Comparison of ENCODE assay signal across 7 cellular contexts in the genomic region with DNA sequence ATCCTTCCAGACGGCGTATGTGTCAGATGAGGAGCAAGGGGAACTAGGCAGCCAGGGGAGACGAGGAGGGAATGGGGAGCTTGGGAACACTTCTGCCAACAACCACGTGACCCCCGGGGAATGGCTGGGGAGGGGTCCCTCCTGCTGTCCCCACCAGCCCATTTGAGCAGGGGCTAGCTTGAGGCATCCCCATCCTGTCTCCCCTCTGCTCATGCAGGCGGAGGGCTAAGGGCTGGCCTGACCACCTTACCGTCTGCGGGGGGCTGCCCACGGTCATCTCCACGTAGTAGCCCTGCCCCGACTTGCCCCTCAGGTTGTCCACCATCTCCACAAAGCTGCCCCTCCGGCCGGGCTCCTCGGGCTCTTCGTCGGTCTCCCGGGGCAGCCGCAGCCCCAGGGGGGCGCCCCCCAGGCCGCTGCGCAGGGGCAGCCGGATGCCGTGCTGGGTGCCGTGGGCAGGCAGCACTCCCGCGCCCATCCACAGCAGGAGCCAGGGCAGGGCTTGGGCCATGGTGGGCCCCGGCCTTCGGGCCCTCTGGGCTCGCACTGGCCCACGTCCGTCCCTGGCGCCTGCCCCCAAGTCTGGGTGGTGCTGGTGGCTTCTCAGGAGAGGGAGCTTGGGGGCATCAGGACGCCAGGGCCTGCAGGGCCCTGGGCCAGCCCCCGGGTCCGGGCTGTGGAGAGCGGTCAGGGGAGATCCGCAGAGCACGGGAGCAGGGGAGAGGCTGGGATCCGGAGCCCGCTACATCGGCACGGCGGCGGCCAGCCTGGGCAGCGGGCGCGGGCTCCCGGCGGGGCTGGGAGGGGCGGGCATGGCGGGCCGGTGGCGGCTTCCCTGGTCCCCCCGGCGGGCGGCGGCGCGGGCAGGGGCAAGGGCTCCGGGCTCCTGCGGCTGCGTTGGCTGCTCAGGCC. TPM values are rescaled to one million over a fixed set of nuclear protein-coding genes. Genes with fewer than 3 reads are reported as not detected.
A peak's percentile ranks its signal among the peaks of the same experiment; 100 is the strongest.
DNase-seq lines count a peak whose midpoint lies in the region; TF ChIP-seq lines count a peak whose summit lies in the region.

No MANE protein-coding gene starts in this region.

- peaks cover 12% of the 10 kb centered on the region for H3K4me1 Mint-ChIP-seq in activated CD4-positive, alpha-beta memory T cell treated with anti-CD3 and anti-CD28 coated beads for 36 hours (ENCODE audit: low read depth)
- H3K4me1 Mint-ChIP-seq in osteocyte (ENCODE audit: unreplicated experiment) = peaks cover 30% of the 10 kb centered on the region

- TF ChIP-seq CTCF in HEK293 (tag by site-specific recombination; IDR thresholded peaks at IDR 0.05) (0 out of 2 replicates have a peak, but pooled peaks have one; percentile 23), fibroblast of the aortic adventitia (IDR thresholded peaks at IDR 0.05; ENCODE audit: insufficient read depth, low read length) (no peak), osteocyte (IDR thresholded peaks at IDR 0.05) (no peak)

- no peak overlapping the region for H3K27ac Mint-ChIP-seq in activated CD4-positive, alpha-beta memory T cell treated with anti-CD3 and anti-CD28 coated beads for 36 hours
- H3K27ac Mint-ChIP-seq in osteocyte (ENCODE audit: unreplicated experiment) = peak overlapping the region; percentile 41

- no peaks in the 10 kb centered on the region for H3K36me3 Mint-ChIP-seq in activated CD4-positive, alpha-beta memory T cell treated with anti-CD3 and anti-CD28 coated beads for 36 hours
- peaks cover 1% of the 10 kb centered on the region for H3K36me3 Mint-ChIP-seq in osteocyte (ENCODE audit: unreplicated experiment)

- no peaks in the 10 kb centered on the region for H3K9me3 Mint-ChIP-seq in activated CD4-positive, alpha-beta memory T cell treated with anti-CD3 and anti-CD28 coated beads for 36 hours
- no peaks in the 10 kb centered on the region for H3K9me3 Mint-ChIP-seq in osteocyte (ENCODE audit: unreplicated experiment)

- POLR2A ChIA-PET in HEK293 (lab: Yijun Ruan, JAX) = interaction anchor here (1.0 to 2.7 kb wide), 4 partner anchors 12 to 83 kb away, joined by 3 to 19 read pairs (median 5); partner anchors contain the start of genes CEP164, PCSK7 and RNF214
- POLR2A ChIA-PET in activated CD4-positive, alpha-beta memory T cell treated with anti-CD3 and anti-CD28 coated beads for 36 hours (lab: Charles Lee) = interaction anchor here (1.8 kb wide), 1 partner anchor 21 kb away, joined by 4 read pairs; no protein-coding TSS in a partner anchor

- intact Hi-C loops in activated CD4-positive, alpha-beta memory T cell treated with anti-CD3 and anti-CD28 coated beads for 36 hours (cut with micrococcal nuclease) = no loop called here

- H3K4me3 ChIP-seq in HEK293 (ENCODE audit: low read depth, low read length) = peak overlapping the region; percentile 82
- peak overlapping the region; percentile 86 for H3K4me3 ChIP-seq in fibroblast of the aortic adventitia (ENCODE audit: low read depth, low read length)

- H3K4me1 ChIP-seq in HEK293 (ENCODE audit: control insufficient read depth, insufficient read depth, low read length) = peaks cover 8% of the 10 kb centered on the region; the same call in 1 of the 2 replicates

- peak overlapping the region; percentile 52; the same call in 1 of the 2 replicates for H3K27ac ChIP-seq in HEK293 (ENCODE audit: extremely low read depth, low read depth, low read length)

- DNase-seq in activated CD4-positive, alpha-beta memory T cell treated with anti-CD3 and anti-CD28 coated beads for 36 hours = peak; percentile 34
- DNase-seq in fibroblast of the aortic adventitia (ENCODE audit: low read depth) (no peak), osteocyte (ENCODE audit: extremely low spot score, unreplicated experiment) (no peak), SW 1271 (lab: John Stamatoyannopoulos, UW) (no peak), iPS-NIHi11 (ENCODE audit: low spot score) (no peak)
- DNase-seq in stimulated activated naive CD4-positive, alpha-beta T cell treated with Interleukin-2 at 50 U/mL for 16 hours (lab: John Stamatoyannopoulos, UW) = no peak

- no peaks in the 10 kb centered on the region for H3K9me3 ChIP-seq in HEK293 (ENCODE audit: control insufficient read depth, insufficient read depth, low read depth, low read length)

- CTCF ChIA-PET in HEK293 (lab: Yijun Ruan, JAX) = interaction anchor here (1.2 to 1.4 kb wide), 2 partner anchors 30 to 91 kb away, joined by 3 to 8 read pairs; no protein-coding TSS in a partner anchor
- CTCF ChIA-PET in activated CD4-positive, alpha-beta memory T cell treated with anti-CD3 and anti-CD28 coated beads for 36 hours (lab: Charles Lee) = no interaction called here

- H3K4me3 Mint-ChIP-seq in activated CD4-positive, alpha-beta memory T cell treated with anti-CD3 and anti-CD28 coated beads for 36 hours = peak overlapping the region; percentile 72
- peak overlapping the region; percentile 85 for H3K4me3 Mint-ChIP-seq in osteocyte (ENCODE audit: unreplicated experiment)

- peaks cover 11% of the 10 kb centered on the region for H3K27me3 Mint-ChIP-seq in activated CD4-positive, alpha-beta memory T cell treated with anti-CD3 and anti-CD28 coated beads for 36 hours
- no peaks in the 10 kb centered on the region for H3K27me3 Mint-ChIP-seq in osteocyte (ENCODE audit: unreplicated experiment)

- H3K36me3 ChIP-seq in HEK293 (ENCODE audit: control insufficient read depth in 2 of 2, insufficient read depth in 1 of 2, low read length in 2 of 2) = peaks cover 0 to 8% of the 10 kb centered on the region in 2 experiments; a peak in 1 of 3 replicates

TF ChIP-seq in HEK293, 187 proteins besides CTCF, POLR2A, EP300 and RAD21 (continues in another document):
- TF ChIP-seq ZNF211 (tag by site-specific recombination; IDR thresholded peaks at IDR 0.05; ENCODE audit: low read depth) (no peak), ZFHX2 (tag by site-specific recombination; conservative IDR thresholded peaks at IDR 0.05) (0 out of 2 replicates have a peak, but pooled peaks have one; percentile 7), ZFP69B (tag by site-specific recombination; IDR thresholded peaks at IDR 0.05) (peak; percentile 83; the same call in 1 of the 2 replicates), KLF8 (tag by site-specific recombination; IDR thresholded peaks at IDR 0.05) (no peak), ZNF785 (tag by site-specific recombination; IDR thresholded peaks at IDR 0.05) (no peak), KLF1 (tag by site-specific recombination; IDR thresholded peaks at IDR 0.05) (no peak), ZNF645 (tag by site-specific recombination; IDR thresholded peaks at IDR 0.05) (no peak), ZNF146 (tag by site-specific recombination; IDR thresholded peaks at IDR 0.05) (no peak), ZBTB21 (tag by site-specific recombination; IDR thresholded peaks at IDR 0.05) (no peak), ZNF335 (tag by site-specific recombination; conservative IDR thresholded peaks at IDR 0.05) (peak; percentile 91)
- TF ChIP-seq, protein P1, sequence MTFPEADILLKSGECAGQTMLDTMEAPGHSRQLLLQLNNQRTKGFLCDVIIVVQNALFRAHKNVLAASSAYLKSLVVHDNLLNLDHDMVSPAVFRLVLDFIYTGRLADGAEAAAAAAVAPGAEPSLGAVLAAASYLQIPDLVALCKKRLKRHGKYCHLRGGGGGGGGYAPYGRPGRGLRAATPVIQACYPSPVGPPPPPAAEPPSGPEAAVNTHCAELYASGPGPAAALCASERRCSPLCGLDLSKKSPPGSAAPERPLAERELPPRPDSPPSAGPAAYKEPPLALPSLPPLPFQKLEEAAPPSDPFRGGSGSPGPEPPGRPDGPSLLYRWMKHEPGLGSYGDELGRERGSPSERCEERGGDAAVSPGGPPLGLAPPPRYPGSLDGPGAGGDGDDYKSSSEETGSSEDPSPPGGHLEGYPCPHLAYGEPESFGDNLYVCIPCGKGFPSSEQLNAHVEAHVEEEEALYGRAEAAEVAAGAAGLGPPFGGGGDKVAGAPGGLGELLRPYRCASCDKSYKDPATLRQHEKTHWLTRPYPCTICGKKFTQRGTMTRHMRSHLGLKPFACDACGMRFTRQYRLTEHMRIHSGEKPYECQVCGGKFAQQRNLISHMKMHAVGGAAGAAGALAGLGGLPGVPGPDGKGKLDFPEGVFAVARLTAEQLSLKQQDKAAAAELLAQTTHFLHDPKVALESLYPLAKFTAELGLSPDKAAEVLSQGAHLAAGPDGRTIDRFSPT (tag by site-specific recombination; IDR thresholded peaks at IDR 0.05) = peak; percentile 72; the same call in 1 of the 2 replicates
- TF ChIP-seq, protein P2, sequence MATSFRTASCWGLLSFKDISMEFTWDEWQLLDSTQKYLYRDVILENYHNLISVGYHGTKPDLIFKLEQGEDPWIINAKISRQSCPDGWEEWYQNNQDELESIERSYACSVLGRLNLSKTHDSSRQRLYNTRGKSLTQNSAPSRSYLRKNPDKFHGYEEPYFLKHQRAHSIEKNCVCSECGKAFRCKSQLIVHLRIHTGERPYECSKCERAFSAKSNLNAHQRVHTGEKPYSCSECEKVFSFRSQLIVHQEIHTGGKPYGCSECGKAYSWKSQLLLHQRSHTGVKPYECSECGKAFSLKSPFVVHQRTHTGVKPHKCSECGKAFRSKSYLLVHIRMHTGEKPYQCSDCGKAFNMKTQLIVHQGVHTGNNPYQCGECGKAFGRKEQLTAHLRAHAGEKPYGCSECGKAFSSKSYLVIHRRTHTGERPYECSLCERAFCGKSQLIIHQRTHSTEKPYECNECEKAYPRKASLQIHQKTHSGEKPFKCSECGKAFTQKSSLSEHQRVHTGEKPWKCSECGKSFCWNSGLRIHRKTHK (tag by site-specific recombination; IDR thresholded peaks at IDR 0.05) = no peak

RNA-seq across cellular contexts. Expression of gene BACE1, which starts 0.5 kb away (rescaled TPM):
- total RNA-seq in activated CD4-positive, alpha-beta memory T cell treated with anti-CD3 and anti-CD28 coated beads for 36 hours = 1 to 10 TPM; 1.8 to 2.7 TPM
- 33.4 and 50.0 TPM in 2 replicates for total RNA-seq in fibroblast of the aortic adventitia (ENCODE audit: low replicate concordance)
- total RNA-seq in osteocyte = 74.8 and 75.0 TPM in 2 replicates

RNA-seq across cellular contexts. Expression of gene CEP164, which starts 12.1 kb away (rescaled TPM):
- 10 to 100 TPM; 29.3 to 32.6 TPM for total RNA-seq in activated CD4-positive, alpha-beta memory T cell treated with anti-CD3 and anti-CD28 coated beads for 36 hours
- total RNA-seq in fibroblast of the aortic adventitia (ENCODE audit: low replicate concordance) (36.4 and 38.5 TPM in 2 replicates), osteocyte (40.1 and 42.0 TPM in 2 replicates)

RNA-seq across cellular contexts. Expression of gene BACE1-AS, which starts 24.4 kb away (rescaled TPM):
- total RNA-seq in activated CD4-positive, alpha-beta memory T cell treated with anti-CD3 and anti-CD28 coated beads for 36 hours = 1 to 10 TPM; 3.9 to 5.4 TPM
- total RNA-seq in fibroblast of the aortic adventitia (ENCODE audit: low replicate concordance) = 5.1 and 8.5 TPM in 2 replicates
- total RNA-seq in osteocyte = 8.3 and 10.9 TPM in 2 replicates
